ENCODE assay signal across 8 cellular contexts in genomic region chr6:33276581-33276863, GRCh38. TPM values are rescaled to one million over a fixed set of nuclear protein-coding genes. Genes with fewer than 3 reads are reported as not detected.
DNase-seq lines count a peak whose midpoint lies in the region; ATAC-seq and TF ChIP-seq lines count a peak whose summit lies in the region.

No MANE protein-coding gene starts in this region.

- no peak for TF ChIP-seq POLR2A in ovary (IDR thresholded peaks at IDR 0.05)

- peaks cover 61% of the 10 kb centered on the region for H3K4me1 ChIP-seq in CD8-positive, alpha-beta T cell (ENCODE audit: insufficient read depth, low read length)
- H3K4me1 ChIP-seq in PC-3 (ENCODE audit: insufficient read depth, low read length) (peaks cover 42% of the 10 kb centered on the region), ovary (ENCODE audit: insufficient read depth) (peaks cover 3% of the 10 kb centered on the region)

- H3K36me3 ChIP-seq in CD8-positive, alpha-beta T cell (ENCODE audit: insufficient read depth, low read length): peaks cover 25% of the 10 kb centered on the region
- H3K36me3 ChIP-seq in PC-3 (ENCODE audit: low read depth, low read length) (peaks cover 43% of the 10 kb centered on the region), ovary (no peaks in the 10 kb centered on the region)

- POLR2A ChIA-PET in CD8-positive, alpha-beta T cell (lab: Charles Lee): interaction anchor here (1.0 to 5.3 kb wide), 17 partner anchors 10 to 304 kb away, joined by 3 to 48 read pairs (median 5); partner anchors contain the start of genes PFDN6, RGL2, TAPBP and WDR46
- POLR2A ChIA-PET in PC-3 (lab: Charles Lee; ENCODE audit: unreplicated experiment): interaction anchor here (0.5 kb wide), 1 partner anchor 13 kb away, joined by 12 read pairs; the partner anchor contains the start of genes PFDN6 and WDR46

- no peaks in the 10 kb centered on the region for H3K9me3 Mint-ChIP-seq in CD8-positive, alpha-beta T cell

- TF ChIP-seq CTCF in CD8-positive, alpha-beta T cell (IDR thresholded peaks at IDR 0.05): no peak
- TF ChIP-seq CTCF in PC-3 (conservative IDR thresholded peaks at IDR 0.05; ENCODE audit: low read depth, low read length) (no peak), ovary (IDR thresholded peaks at IDR 0.05) (no peak)

- H3K4me1 Mint-ChIP-seq in CD8-positive, alpha-beta T cell (ENCODE audit: low read depth): peaks cover 71% of the 10 kb centered on the region

- DNase-seq in CD8-positive, alpha-beta T cell: no peak
- DNase-seq in PC-3: no peak
- no peak for DNase-seq in epithelial cell of prostate (ENCODE audit: low read depth, low spot score)
- no peak for DNase-seq in ovary
- no peak for DNase-seq in NK-92 treated with Interleukin-12 subunit alpha and Interleukin-12 subunit beta, amount 100 ng/mL, for 24 hours (lab: John Stamatoyannopoulos, UW)
- no peak for DNase-seq in HuH-7 (ENCODE audit: low spot score)

- BruUV-seq in PC-3 (replicated peaks; lab: Mats Ljungman, UMichigan): no TSS peak

- intact Hi-C loops in CD8-positive, alpha-beta T cell (cut with DNase I, micrococcal nuclease): loop anchor here in 1 of 2 experiments (2.0 to 10.0 kb wide), 2 partner anchors 142 to 1102 kb away; partner anchors contain the start of genes AGPAT1, CUTA and RNF5
- intact Hi-C loops in PC-3 (cut with micrococcal nuclease): loop anchor here (10.0 kb wide), 1 partner anchor 72 kb away; the partner anchor contains the start of genes HSD17B8, RING1, RXRB and SLC39A7
- intact Hi-C loops in ovary (cut with DNase I): loop anchor here in 1 of 4 donors (10.0 kb wide), 1 partner anchor 138 kb away; the partner anchor contains the start of genes CUTA and PHF1

- no peak overlapping the region for H2AFZ ChIP-seq in PC-3 (ENCODE audit: low read length)

- H3K4me3 ChIP-seq in CD8-positive, alpha-beta T cell (ENCODE audit: low read depth, low read length): peak overlapping the region; percentile 93
- H3K4me3 ChIP-seq in PC-3 (ENCODE audit: low read length) (peak overlapping the region; percentile 87), ovary (peak overlapping the region; percentile 52)

- H3K9ac ChIP-seq in PC-3 (ENCODE audit: low read length): peak overlapping the region; percentile 71

- H3K27me3 ChIP-seq in CD8-positive, alpha-beta T cell (ENCODE audit: insufficient read depth, low read length): no peaks in the 10 kb centered on the region
- H3K27me3 ChIP-seq in PC-3 (ENCODE audit: low read length) (no peaks in the 10 kb centered on the region), ovary (no peaks in the 10 kb centered on the region)

- H3K27ac Mint-ChIP-seq in CD8-positive, alpha-beta T cell: peak overlapping the region; percentile 87

- no peaks in the 10 kb centered on the region for H3K9me2 ChIP-seq in PC-3 (replicated peaks; ENCODE audit: low read length)

- peaks cover 77% of the 10 kb centered on the region for H3K36me3 Mint-ChIP-seq in CD8-positive, alpha-beta T cell

- H3K27ac ChIP-seq in CD8-positive, alpha-beta T cell (ENCODE audit: low read depth, low read length): peak overlapping the region; percentile 79
- H3K27ac ChIP-seq in PC-3 (ENCODE audit: low read length): peak overlapping the region; percentile 77
- H3K27ac ChIP-seq in epithelial cell of prostate: peak overlapping the region; percentile 90
- peak overlapping the region; percentile 11 to 79 for H3K27ac ChIP-seq in ovary

- no peak for ATAC-seq in CD8-positive, alpha-beta T cell
- no peak for ATAC-seq in PC-3
- ATAC-seq in HG03139 (IDR thresholded peaks at IDR 0.05; ENCODE audit: unreplicated experiment): no peak
- ATAC-seq in GM21515 (IDR thresholded peaks at IDR 0.05; ENCODE audit: unreplicated experiment): no peak

- TF ChIP-seq EP300 in ovary (IDR thresholded peaks at IDR 0.05): no peak

- no peaks in the 10 kb centered on the region for H3K27me3 Mint-ChIP-seq in CD8-positive, alpha-beta T cell (ENCODE audit: low read depth)

- no peaks in the 10 kb centered on the region for H3K9me3 ChIP-seq in CD8-positive, alpha-beta T cell (ENCODE audit: low read length)
- H3K9me3 ChIP-seq in PC-3 (ENCODE audit: low read length) (no peaks in the 10 kb centered on the region), ovary (no peaks in the 10 kb centered on the region)

- CTCF ChIA-PET in CD8-positive, alpha-beta T cell (lab: Charles Lee): interaction anchor here (0.7 to 5.4 kb wide), 7 partner anchors 12 to 68 kb away, joined by 3 to 34 read pairs (median 4); partner anchors contain the start of genes PFDN6, RGL2 and WDR46
- CTCF ChIA-PET in PC-3 (lab: Charles Lee): interaction anchor here (1.1 to 1.6 kb wide), 2 partner anchors 23 to 41 kb away, joined by 3 to 18 read pairs; partner anchors contain the start of gene ZBTB22

- peaks cover 40% of the 10 kb centered on the region for H3K79me2 ChIP-seq in PC-3 (ENCODE audit: low read length)

- peaks cover 38% of the 10 kb centered on the region for H4K20me1 ChIP-seq in PC-3 (ENCODE audit: low read length)

- peaks cover 29% of the 10 kb centered on the region for H3F3A ChIP-seq in PC-3 (ENCODE audit: low read length, unreplicated experiment)

- peak overlapping the region; percentile 98 for H3K4me2 ChIP-seq in PC-3 (ENCODE audit: low read length)

- H3K4me3 Mint-ChIP-seq in CD8-positive, alpha-beta T cell: peak overlapping the region; percentile 89

RNA-seq across cellular contexts. Expression of gene B3GALT4, which starts 0.4 kb away (rescaled TPM):
- 1 to 10 TPM; 7.9 to 8.8 TPM for total RNA-seq in CD8-positive, alpha-beta T cell
- 7.9 and 8.4 TPM in 2 replicates for total RNA-seq in PC-3 (2014; rRNA removed)
- 10 to 100 TPM in 2 of 7 donors, 1 to 10 TPM in 5; 4.3 to 10.6 (median 6.9) TPM for total RNA-seq in ovary
- polyA plus RNA-seq in ovary: 1 to 10 TPM; 2.7 to 7.4 TPM

RNA-seq across cellular contexts. Expression of gene RPS18, which starts 4.6 kb away (rescaled TPM):
- 1,000 to 10,000 TPM; 4,154 to 4,290 TPM for total RNA-seq in CD8-positive, alpha-beta T cell
- total RNA-seq in PC-3 (2014; rRNA removed): 2,873 and 3,161 TPM in 2 replicates
- total RNA-seq in ovary: 1,000 to 10,000 TPM; 4,177 to 8,845 (median 4,854) TPM
- over 10,000 TPM in 1 of 2 donors, 1,000 to 10,000 TPM in 1; 6,405 to 11,953 TPM for polyA plus RNA-seq in ovary

RNA-seq across cellular contexts. Expression of gene VPS52, which starts 4.8 kb away (rescaled TPM):
- total RNA-seq in CD8-positive, alpha-beta T cell: 10 to 100 TPM; 72.2 to 75.9 TPM
- total RNA-seq in PC-3 (2014; rRNA removed) (33.7 and 39.9 TPM in 2 replicates), ovary (10 to 100 TPM; 24.0 to 55.6 (median 45.2) TPM)
- 10 to 100 TPM; 39.5 to 56.7 TPM for polyA plus RNA-seq in ovary

RNA-seq across cellular contexts. Expression of gene WDR46, which starts 12.5 kb away (rescaled TPM):
- 10 to 100 TPM; 19.9 to 22.1 TPM for total RNA-seq in CD8-positive, alpha-beta T cell
- total RNA-seq in PC-3 (2014; rRNA removed) (104 and 146 TPM in 2 replicates), ovary (10 to 100 TPM; 29.1 to 58.5 (median 35.0) TPM)
- polyA plus RNA-seq in ovary: 10 to 100 TPM; 25.5 to 27.0 TPM

RNA-seq across cellular contexts. Expression of gene PFDN6, which starts 12.9 kb away (rescaled TPM):
- 10 to 100 TPM in 1 of 2 experiments, 1 to 10 TPM in 1; 9.4 to 11.2 TPM for total RNA-seq in CD8-positive, alpha-beta T cell
- total RNA-seq in PC-3 (2014; rRNA removed) (153 and 181 TPM in 2 replicates), ovary (10 to 100 TPM in 6 of 7 donors, 1 to 10 TPM in 1; 9.8 to 46.8 (median 42.0) TPM)
- polyA plus RNA-seq in ovary: 10 to 100 TPM; 80.3 to 83.0 TPM
